Comparison of ENCODE assay signal across 8 cellular contexts in genomic region chr15:80152180-80152895, GRCh38.
DNase-seq lines count a peak whose midpoint lies in the region; ATAC-seq lines count a peak whose summit lies in the region.

No MANE protein-coding gene starts in this region.

- no peaks in the 10 kb centered on the region for H3K9me3 ChIP-seq in effector memory CD4-positive, alpha-beta T cell (ENCODE audit: control insufficient read depth, low read length)

- peak; percentile 48 for ATAC-seq in GM19328 (IDR thresholded peaks at IDR 0.05; ENCODE audit: unreplicated experiment)
- ATAC-seq in HG03521 (IDR thresholded peaks at IDR 0.05; ENCODE audit: unreplicated experiment), result peak; percentile 58

- H3K4me1 ChIP-seq in effector memory CD4-positive, alpha-beta T cell (ENCODE audit: control insufficient read depth, insufficient read depth, low read length, poor library complexity, severe bottlenecking), result peaks cover 9% of the 10 kb centered on the region

- H3K4me3 ChIP-seq in effector memory CD4-positive, alpha-beta T cell (ENCODE audit: insufficient read depth, low read depth, low read length, poor library complexity, severe bottlenecking), result peak overlapping the region; percentile 85

- H3K36me3 ChIP-seq in effector memory CD4-positive, alpha-beta T cell (ENCODE audit: control insufficient read depth, insufficient read depth, low read length), result no peaks in the 10 kb centered on the region

- DNase-seq in Ammon's horn (ENCODE audit: low spot score) (peak; percentile 90), medulla oblongata (ENCODE audit: extremely low spot score) (peak; percentile 93)
- DNase-seq in NK-92 treated with Interleukin-12 subunit alpha and Interleukin-12 subunit beta, amount 100 ng/mL, for 24 hours (lab: John Stamatoyannopoulos, UW), result peak; percentile 98
- DNase-seq in activated CD8-positive, alpha-beta memory T cell treated with anti-CD3 and anti-CD28 coated beads for 4 hours (ENCODE audit: low read depth in 2 of 2), result peak; percentile 77 to 87
- peak; percentile 86 to 93 (median 90) for DNase-seq in effector memory CD4-positive, alpha-beta T cell
- peak; percentile 77 to 96 (median 79) for DNase-seq in stimulated activated CD4-positive, alpha-beta T cell treated with anti-CD3 and anti-CD28 coated beads, TNF-alpha, amount 100 ng/mL, for 24 hours (ENCODE audit: low read depth in 3 of 3)

- no peaks in the 10 kb centered on the region for H3K27me3 ChIP-seq in effector memory CD4-positive, alpha-beta T cell (replicated peaks; ENCODE audit: control insufficient read depth, insufficient read depth, low read length, poor library complexity, severe bottlenecking)

- H3K27ac ChIP-seq in effector memory CD4-positive, alpha-beta T cell (ENCODE audit: insufficient read depth, low read length, poor library complexity, severe bottlenecking), result peak overlapping the region; percentile 64

Comparison
In these comparisons a context has a peak if more than half of its experiments do, and no peak if none do; other contexts are left out.
1. Peak in every context shown above with its lines: DNase-seq, ATAC-seq, H3K4me3 ChIP-seq and H3K27ac ChIP-seq.